Comparison of ENCODE assay signal across 16 cellular contexts in the genomic region with DNA sequence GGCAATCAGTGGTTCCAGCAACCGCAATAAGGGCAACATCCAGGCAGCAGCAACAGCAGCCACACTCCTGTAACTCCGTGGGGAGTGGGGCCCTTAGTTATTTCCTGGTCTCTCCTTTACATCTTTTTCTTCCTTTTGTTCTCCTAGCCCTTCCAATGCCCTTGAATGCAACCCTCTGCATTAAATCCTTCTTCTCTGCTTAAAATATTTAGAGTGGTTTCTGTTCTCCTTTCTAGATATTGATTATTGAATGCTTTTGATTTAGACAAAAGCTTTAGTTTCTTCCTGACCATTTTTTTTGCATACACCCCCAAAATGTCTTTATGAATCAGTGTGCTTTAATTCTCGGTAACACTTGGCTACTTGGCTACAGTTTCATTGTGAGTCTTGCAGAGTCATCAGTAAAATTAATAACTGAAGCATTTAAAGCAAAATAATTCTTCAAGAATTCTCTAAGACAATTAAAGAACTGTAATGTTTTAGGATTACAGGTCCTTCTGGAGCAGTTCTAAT.
DNase-seq lines count a peak whose midpoint lies in the region; ATAC-seq lines count a peak whose summit lies in the region.
"Had no signal": no experiment of that assay in that cellular context is flagged by ENCODE, and none has a peak within 500 bp of the region (broad histone marks: within the 10 kb centered on the region; RNA-seq: fewer than 3 reads in every experiment).

No MANE protein-coding gene starts in this region.

- DNase-seq in NCI-H510A treated with DMSO at 0.1 percent for 48 hours (lab: John Stamatoyannopoulos, UW): no peak
- no peak for DNase-seq in NCI-H1048 (lab: John Stamatoyannopoulos, UW)
- DNase-seq in T-helper 1 cell: no peak
- DNase-seq in NCI-H187 (lab: John Stamatoyannopoulos, UW): no peak
- DNase-seq: activated CD4-positive, alpha-beta memory T cell treated with anti-CD3 and anti-CD28 coated beads, Interleukin-2, amount 10 ng/mL, durations not matched to agents 7 days and 5 days; activated effector memory CD4-positive, alpha-beta T cell treated with anti-CD3 and anti-CD28 coated beads, Interleukin-2, amount 50 U/mL, for 16 hours; dorsolateral prefrontal cortex; GM23248; hippocampal formation; left lung; NK-92 treated with Interleukin-12 subunit alpha and Interleukin-12 subunit beta, amount 100 ng/mL, for 24 hours; SIG-M5 had no signal

- peak; percentile 85 for ATAC-seq in GM18519 (IDR thresholded peaks at IDR 0.05; ENCODE audit: low FRiP score, unreplicated experiment)
- peak; percentile 50 for ATAC-seq in GM19468 (IDR thresholded peaks at IDR 0.05; ENCODE audit: extremely low read depth, unreplicated experiment)
- peak; percentile 66 for ATAC-seq in HG02884 (IDR thresholded peaks at IDR 0.05; ENCODE audit: unreplicated experiment)
- peak; percentile 66 for ATAC-seq in HG03575 (IDR thresholded peaks at IDR 0.05; ENCODE audit: extremely low read depth, insufficient number of reproducible peaks, low FRiP score, unreplicated experiment)
- ATAC-seq: left lung had no signal
